Comparison of ENCODE assay signal across 8 cellular contexts in genomic region chr1:65209005-65209885, GRCh38.
A peak's percentile ranks its signal among the peaks of the same experiment; 100 is the strongest.
DNase-seq lines count a peak whose midpoint lies in the region; TF ChIP-seq lines count a peak whose summit lies in the region.

No MANE protein-coding gene starts in this region.

- no peaks in the 10 kb centered on the region for H3K9me3 Mint-ChIP-seq in activated CD4-positive, alpha-beta memory T cell treated with anti-CD3 and anti-CD28 coated beads for 36 hours

- H3K36me3 ChIP-seq in osteoblast (ENCODE audit: insufficient read depth, low read length), result no peaks in the 10 kb centered on the region
- no peaks in the 10 kb centered on the region for H3K36me3 ChIP-seq in effector memory CD4-positive, alpha-beta T cell (ENCODE audit: control insufficient read depth, insufficient read depth, low read length)

- H4K20me1 ChIP-seq in osteoblast (ENCODE audit: insufficient read depth, low read length), result no peaks in the 10 kb centered on the region

- no peak overlapping the region for H3K27ac ChIP-seq in osteoblast (ENCODE audit: low read depth, low read length)
- H3K27ac ChIP-seq in effector memory CD4-positive, alpha-beta T cell (ENCODE audit: insufficient read depth, low read length, poor library complexity, severe bottlenecking), result no peak overlapping the region

- H3K27ac Mint-ChIP-seq in activated CD4-positive, alpha-beta memory T cell treated with anti-CD3 and anti-CD28 coated beads for 36 hours, result no peak overlapping the region

- DNase-seq in AG09309 (ENCODE audit: low read depth) (no peak), HT1080 (ENCODE audit: low read depth) (peak; percentile 51), SK-N-DZ (ENCODE audit: low spot score) (peak; percentile 18), fibroblast of mammary gland (ENCODE audit: low read depth) (peak; percentile 69), osteoblast (ENCODE audit: insufficient read length, low spot score, missing footprints) (peak; percentile 54)
- no peak for DNase-seq in effector memory CD4-positive, alpha-beta T cell
- no peak for DNase-seq in activated CD4-positive, alpha-beta memory T cell treated with anti-CD3 and anti-CD28 coated beads for 36 hours

- H3K4me3 Mint-ChIP-seq in activated CD4-positive, alpha-beta memory T cell treated with anti-CD3 and anti-CD28 coated beads for 36 hours, result no peak overlapping the region

- CTCF ChIA-PET in activated CD4-positive, alpha-beta memory T cell treated with anti-CD3 and anti-CD28 coated beads for 36 hours (lab: Charles Lee), result interaction anchor here (0.7 to 2.9 kb wide), 15 partner anchors 11 to 479 kb away, joined by 3 to 18 read pairs (median 4); no protein-coding TSS in a partner anchor

- POLR2A ChIA-PET in activated CD4-positive, alpha-beta memory T cell treated with anti-CD3 and anti-CD28 coated beads for 36 hours (lab: Charles Lee), result no interaction called here

- H3K27me3 Mint-ChIP-seq in activated CD4-positive, alpha-beta memory T cell treated with anti-CD3 and anti-CD28 coated beads for 36 hours, result peaks cover 3% of the 10 kb centered on the region

- H3K9me3 ChIP-seq in osteoblast (ENCODE audit: low read depth, low read length), result no peaks in the 10 kb centered on the region
- no peaks in the 10 kb centered on the region for H3K9me3 ChIP-seq in effector memory CD4-positive, alpha-beta T cell (ENCODE audit: control insufficient read depth, low read length)

- H2AFZ ChIP-seq in osteoblast (ENCODE audit: low read length), result no peak overlapping the region

- H3K4me2 ChIP-seq in osteoblast (ENCODE audit: insufficient read depth, low read length), result no peak overlapping the region

- peak; percentile 63 for TF ChIP-seq CTCF in AG09309 (IDR thresholded peaks at IDR 0.05; ENCODE audit: control insufficient read depth, insufficient read depth, low read depth, low read length, missing control alignments)
- peak; percentile 51 for TF ChIP-seq CTCF in GM12873 (IDR thresholded peaks at IDR 0.05; ENCODE audit: insufficient read depth, low read depth, low read length, missing control alignments)
- peak; percentile 60 for TF ChIP-seq CTCF in fibroblast of mammary gland (conservative IDR thresholded peaks at IDR 0.05; ENCODE audit: control insufficient read depth, insufficient read depth, low read depth, low read length)
- peak; percentile 77 for TF ChIP-seq CTCF in osteoblast (IDR thresholded peaks at IDR 0.05; ENCODE audit: extremely low read depth, low read depth, low read length)

- H3K4me1 ChIP-seq in osteoblast (ENCODE audit: insufficient read depth, low read length), result no peaks in the 10 kb centered on the region
- H3K4me1 ChIP-seq in effector memory CD4-positive, alpha-beta T cell (ENCODE audit: control insufficient read depth, insufficient read depth, low read length, poor library complexity, severe bottlenecking), result no peaks in the 10 kb centered on the region

- H3K4me3 ChIP-seq in AG09309 (ENCODE audit: control insufficient read depth, low read depth, low read length), result no peak overlapping the region
- H3K4me3 ChIP-seq in fibroblast of mammary gland (ENCODE audit: control insufficient read depth, low read depth, low read length), result no peak overlapping the region
- no peak overlapping the region for H3K4me3 ChIP-seq in osteoblast (ENCODE audit: insufficient read depth, low read length)
- H3K4me3 ChIP-seq in effector memory CD4-positive, alpha-beta T cell (ENCODE audit: insufficient read depth, low read depth, low read length, poor library complexity, severe bottlenecking), result no peak overlapping the region

- no peaks in the 10 kb centered on the region for H3K27me3 ChIP-seq in osteoblast (ENCODE audit: insufficient read depth, low read length)
- H3K27me3 ChIP-seq in effector memory CD4-positive, alpha-beta T cell (replicated peaks; ENCODE audit: control insufficient read depth, insufficient read depth, low read length, poor library complexity, severe bottlenecking), result no peaks in the 10 kb centered on the region

- peaks cover 14% of the 10 kb centered on the region for H3K4me1 Mint-ChIP-seq in activated CD4-positive, alpha-beta memory T cell treated with anti-CD3 and anti-CD28 coated beads for 36 hours (ENCODE audit: low read depth)

- intact Hi-C loops in activated CD4-positive, alpha-beta memory T cell treated with anti-CD3 and anti-CD28 coated beads for 36 hours (cut with micrococcal nuclease), result no loop called here

- H3K36me3 Mint-ChIP-seq in activated CD4-positive, alpha-beta memory T cell treated with anti-CD3 and anti-CD28 coated beads for 36 hours, result no peaks in the 10 kb centered on the region

- no peaks in the 10 kb centered on the region for H3K79me2 ChIP-seq in osteoblast (ENCODE audit: insufficient read depth, low read length)

Comparison
In these comparisons a context has a peak if more than half of its experiments do, and no peak if none do; other contexts are left out.
1. DNase-seq: peak in HT1080 (single experiment), SK-N-DZ (single experiment), fibroblast of mammary gland (single experiment) and osteoblast (single experiment); none in AG09309 (single experiment), effector memory CD4-positive, alpha-beta T cell (0 of 3) and activated CD4-positive, alpha-beta memory T cell treated with anti-CD3 and anti-CD28 coated beads for 36 hours (single experiment).
2. Peak in every context shown above with its lines, with median percentiles within 50 percentile points of each other: CTCF ChIP-seq.